Comparison of ENCODE assay signal across 31 cellular contexts in the genomic region with DNA sequence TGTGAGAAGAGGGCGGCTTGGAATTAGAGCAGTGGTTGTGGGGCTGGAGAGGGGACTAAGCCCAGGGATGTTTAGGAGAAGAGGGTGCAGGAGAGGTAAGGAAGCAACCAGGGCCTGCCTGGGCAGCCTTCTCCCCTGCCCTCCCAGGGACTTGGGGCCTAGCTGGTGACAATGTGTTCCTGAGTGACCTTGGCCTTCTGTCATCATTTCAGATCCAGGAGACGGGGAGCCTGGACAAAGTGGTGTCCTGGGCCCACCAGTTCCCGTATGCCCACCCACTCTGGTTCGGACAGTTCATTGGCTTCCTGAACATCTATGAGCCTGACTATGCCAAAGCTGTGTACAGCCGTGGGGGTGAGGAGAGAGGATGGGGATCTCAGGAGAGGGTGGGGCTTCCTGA. TPM values are rescaled to one million over a fixed set of nuclear protein-coding genes. Genes with fewer than 3 reads are reported as not detected.
"Had no signal": no experiment of that assay in that cellular context is flagged by ENCODE, and none has a peak within 500 bp of the region (broad histone marks: within the 10 kb centered on the region; RNA-seq: fewer than 3 reads in every experiment).

No MANE protein-coding gene starts in this region.

- H3K27ac ChIP-seq: hepatocyte, neural progenitor cell, pancreas, prostate gland, right lobe of liver, vagina had no signal

- H3K4me1 Mint-ChIP-seq: mesothelial cell of epicardium; naive B cell; natural killer cell; nephron progenitor cell; neural progenitor cell; stimulated activated memory B cell treated with anti-CD40 and anti-IgM and Interleukin-4, amounts not matched to agents 10 μg/mL and 1 μg/mL and 100 μg/mL, for 72 hours; stimulated activated naive CD8-positive, alpha-beta T cell treated with anti-CD3 and anti-CD28 coated beads, Interleukin-15, amount 100 ng/mL, for 72 hours had no signal

- H3K27me3 ChIP-seq: hepatocyte, neural progenitor cell, pancreas, right lobe of liver, tibial nerve, vagina had no signal

- FAIRE-seq: keratinocyte, pancreas had no signal

- H3K36me3 Mint-ChIP-seq: mesothelial cell of epicardium; naive B cell; natural killer cell; neural progenitor cell; stimulated activated memory B cell treated with anti-CD40 and anti-IgM and Interleukin-4, amounts not matched to agents 10 μg/mL and 1 μg/mL and 100 μg/mL, for 72 hours; type B pancreatic cell had no signal

- H3K36me3 ChIP-seq: heart right ventricle, neural progenitor cell, pancreas, prostate gland, right lobe of liver, vagina had no signal

- H3K4me1 ChIP-seq: neural progenitor cell, pancreas, right lobe of liver had no signal

- H3K27me3 Mint-ChIP-seq: type B pancreatic cell had no signal

- H3K4me3 Mint-ChIP-seq: mesothelial cell of epicardium; naive B cell; natural killer cell; nephron progenitor cell; neural progenitor cell; stimulated activated memory B cell treated with anti-CD40 and anti-IgM and Interleukin-4, amounts not matched to agents 10 μg/mL and 1 μg/mL and 100 μg/mL, for 72 hours; stimulated activated naive CD8-positive, alpha-beta T cell treated with anti-CD3 and anti-CD28 coated beads, Interleukin-15, amount 100 ng/mL, for 72 hours; type B pancreatic cell had no signal

- H3K27ac Mint-ChIP-seq: mesothelial cell of epicardium; natural killer cell; nephron progenitor cell; neural progenitor cell; stimulated activated memory B cell treated with anti-CD40 and anti-IgM and Interleukin-4, amounts not matched to agents 10 μg/mL and 1 μg/mL and 100 μg/mL, for 72 hours; type B pancreatic cell had no signal

- H3K9ac ChIP-seq: neural progenitor cell had no signal

- H3K9me3 Mint-ChIP-seq: neural progenitor cell; stimulated activated naive CD8-positive, alpha-beta T cell treated with anti-CD3 and anti-CD28 coated beads, Interleukin-15, amount 100 ng/mL, for 72 hours had no signal

- H3K4me3 ChIP-seq: hepatocyte, lung, neural progenitor cell, pancreas, prostate gland, right lobe of liver, smooth muscle cell, tibial nerve, vagina had no signal

- H3K9me3 ChIP-seq: heart right ventricle, pancreas, prostate gland, right lobe of liver, vagina had no signal

- ATAC-seq: left lobe of liver; natural killer cell; pancreas; right lobe of liver; stimulated activated memory B cell treated with anti-CD40 and anti-IgM and Interleukin-4, amounts not matched to agents 10 μg/mL and 1 μg/mL and 100 μg/mL, for 72 hours; stimulated activated naive CD8-positive, alpha-beta T cell treated with anti-CD3 and anti-CD28 coated beads, Interleukin-15, amount 100 ng/mL, for 72 hours had no signal

- DNase-seq: heart right ventricle; kidney glomerular epithelial cell; left cardiac atrium; mesendoderm; naive B cell; natural killer cell; nephron progenitor cell; pancreas; retina; right lobe of liver; stimulated activated CD4-positive, alpha-beta T cell treated with anti-CD3 and anti-CD28 coated beads, Interleukin-1b, Interleukin-23, amount 100 ng/mL, for 48 hours; stimulated activated CD4-positive, alpha-beta T cell treated with anti-CD3 and anti-CD28 coated beads, Interleukin-2, amount 100 ng/mL, for 48 hours; stimulated activated CD4-positive, alpha-beta T cell treated with anti-CD3 and anti-CD28 coated beads, Interleukin-4, amount 100 ng/mL, for 4 hours; stimulated activated CD8-positive, alpha-beta memory T cell treated with anti-CD3 and anti-CD28 coated beads, Interleukin-4, amount 100 ng/mL, for 48 hours; stimulated activated naive CD4-positive, alpha-beta T cell treated with Interleukin-2 at 50 U/mL for 16 hours; stimulated activated naive CD8-positive, alpha-beta T cell treated with anti-CD3 and anti-CD28 coated beads, Interleukin-15, amount 100 ng/mL, for 72 hours; substantia nigra had no signal

RNA-seq across cellular contexts. Expression of a gene that starts 11.8 kb away (rescaled TPM):
- total RNA-seq: mononuclear cell, natural killer cell, skeletal muscle tissue, smooth muscle cell had no signal
- polyA plus RNA-seq: smooth muscle cell had no signal
